Comparison of ENCODE assay signal across 8 cellular contexts in genomic region chr10:23095966-23096813, GRCh38.
DNase-seq lines count a peak whose midpoint lies in the region; ATAC-seq and TF ChIP-seq lines count a peak whose summit lies in the region.

No MANE protein-coding gene starts in this region.

- peaks cover 18% of the 10 kb centered on the region for H3K79me2 ChIP-seq in DOHH2 (ENCODE audit: control insufficient read depth, low read length)

- no peaks in the 10 kb centered on the region for H3K9me2 ChIP-seq in DOHH2 (replicated peaks; ENCODE audit: control insufficient read depth, low read length)

- peak overlapping the region; percentile 92 for H3K4me2 ChIP-seq in DOHH2 (ENCODE audit: low read length)

- H4K20me1 ChIP-seq in DOHH2 (ENCODE audit: control insufficient read depth, insufficient read depth, low read depth, low read length), result peaks cover 3% of the 10 kb centered on the region; the same call in 1 of the 2 replicates

- no peaks in the 10 kb centered on the region for H3K9me3 ChIP-seq in DOHH2 (ENCODE audit: control insufficient read depth, insufficient read depth, low read length)

- H3K36me3 ChIP-seq in DOHH2 (ENCODE audit: control insufficient read depth, low read length), result peaks cover 4% of the 10 kb centered on the region; the same call in 1 of the 2 replicates

- H3K27ac ChIP-seq in DOHH2 (ENCODE audit: low read depth, low read length) (peak overlapping the region; percentile 66), skin epidermis (peak overlapping the region; percentile 58 to 97 (median 93))

- ATAC-seq in GM19452 (IDR thresholded peaks at IDR 0.05; ENCODE audit: unreplicated experiment), result peak; percentile 53
- peak; percentile 44 for ATAC-seq in HG03457 (IDR thresholded peaks at IDR 0.05; ENCODE audit: unreplicated experiment)

- H3K27me3 ChIP-seq in DOHH2 (ENCODE audit: control insufficient read depth, low read length), result no peaks in the 10 kb centered on the region

- DNase-seq in T-helper 9 cell (peak; percentile 6), cardiac fibroblast (ENCODE audit: low read depth in 2 of 2) (peak; percentile 62 to 76), inferior parietal cortex (ENCODE audit: extremely low spot score) (peak; percentile 44), OCI-M2 (lab: John Stamatoyannopoulos, UW; ENCODE audit: unreplicated experiment) (no peak)

- H3K4me3 ChIP-seq in DOHH2 (ENCODE audit: low read length) (peak overlapping the region; percentile 90), cardiac fibroblast (replicated peaks in 1 of 2; ENCODE audit: low read depth in 2 of 2, low read length in 2 of 2) (peak overlapping the region; percentile 66 to 70), skin epidermis (peak overlapping the region; percentile 76 to 96 (median 83))

- TF ChIP-seq CTCF in DOHH2 (IDR thresholded peaks at IDR 0.05; ENCODE audit: low read depth, low read length, poor library complexity, severe bottlenecking) (no peak), cardiac fibroblast (IDR thresholded peaks at IDR 0.05; ENCODE audit: low read depth, low read length) (no peak)

- peaks cover 29% of the 10 kb centered on the region for H3K4me1 ChIP-seq in DOHH2 (ENCODE audit: control insufficient read depth, low read length)

- no peaks in the 10 kb centered on the region for H3F3A ChIP-seq in DOHH2 (ENCODE audit: control insufficient read depth, insufficient read depth)
